Comparison of ENCODE assay signal across 15 cellular contexts in genomic region chr10:22656056-22656455, GRCh38. TPM values are rescaled to one million over a fixed set of nuclear protein-coding genes. Genes with fewer than 3 reads are reported as not detected.
DNase-seq lines count a peak whose midpoint lies in the region; FAIRE-seq and TF ChIP-seq lines count a peak whose summit lies in the region.
"Had no signal": no experiment of that assay in that cellular context is flagged by ENCODE, and none has a peak within 500 bp of the region (broad histone marks: within the 10 kb centered on the region; RNA-seq: fewer than 3 reads in every experiment).

No MANE protein-coding gene starts in this region.

- no peaks in the 10 kb centered on the region for H3K9me3 Mint-ChIP-seq in astrocyte (ENCODE audit: unreplicated experiment)
- H3K9me3 Mint-ChIP-seq: dendritic cell treated with granulocyte-macrophage colony-stimulating factor and Interleukin-4, amounts not matched to agents 40 ng/mL and 50 ng/mL, for 4 days had no signal

- H3K4me1 ChIP-seq in astrocyte (ENCODE audit: insufficient read depth, low read length) (peaks cover 6% of the 10 kb centered on the region), neutrophil (ENCODE audit: control insufficient read depth in 1 of 2, insufficient read depth in 1 of 2, low read depth in 1 of 2, low read length in 1 of 2) (peaks cover 59 to 71% of the 10 kb centered on the region in 2 experiments)

- no peak overlapping the region for H3K27ac Mint-ChIP-seq in astrocyte (ENCODE audit: unreplicated experiment)
- H3K27ac Mint-ChIP-seq: dendritic cell treated with granulocyte-macrophage colony-stimulating factor and Interleukin-4, amounts not matched to agents 40 ng/mL and 50 ng/mL, for 4 days had no signal

- no peaks in the 10 kb centered on the region for H3K27me3 ChIP-seq in astrocyte (ENCODE audit: insufficient read depth, low read length)
- H3K27me3 ChIP-seq in neutrophil: no peaks in the 10 kb centered on the region
- H3K27me3 ChIP-seq in H7 (ENCODE audit: control insufficient read depth, insufficient read depth, low read length): no peaks in the 10 kb centered on the region
- H3K27me3 ChIP-seq: esophagus squamous epithelium, tibial nerve had no signal

- no peak overlapping the region for H3K27ac ChIP-seq in astrocyte (ENCODE audit: low read depth, low read length)
- peak overlapping the region; percentile 42 for H3K27ac ChIP-seq in neutrophil
- H3K27ac ChIP-seq: 22Rv1, esophagus squamous epithelium, tibial nerve had no signal

- H3K9ac ChIP-seq in astrocyte (ENCODE audit: low read length): no peak overlapping the region

- FAIRE-seq in astrocyte (lab: Jason Lieb, UNC): no peak
- FAIRE-seq: D721Med had no signal

- H3K9me3 ChIP-seq in astrocyte (ENCODE audit: insufficient read depth, low read depth, low read length): no peaks in the 10 kb centered on the region
- H3K9me3 ChIP-seq in neutrophil: no peaks in the 10 kb centered on the region
- H3K9me3 ChIP-seq: esophagus squamous epithelium, tibial nerve had no signal

- H2AFZ ChIP-seq in astrocyte (ENCODE audit: low read depth, low read length): no peak overlapping the region

- peak; percentile 28 for DNase-seq in DMS79 treated with DMSO at 0.1 percent for 48 hours (lab: John Stamatoyannopoulos, UW)
- no peak for DNase-seq in DMS79 (lab: John Stamatoyannopoulos, UW)
- no peak for DNase-seq in LNCaP clone FGC (ENCODE audit: low read depth)
- DNase-seq in astrocyte (ENCODE audit: low read depth): no peak
- DNase-seq in G401 (ENCODE audit: low spot score): no peak
- no peak for DNase-seq in H7
- DNase-seq in NCI-H2171 (lab: John Stamatoyannopoulos, UW): no peak
- DNase-seq: aorta, esophagus squamous epithelium, Right ventricle myocardium superior had no signal

- peak overlapping the region; percentile 17 for H3K4me3 ChIP-seq in LNCaP clone FGC (ENCODE audit: low read depth, low read length)
- H3K4me3 ChIP-seq in astrocyte (ENCODE audit: insufficient read depth, low read depth, low read length): no peak overlapping the region
- H3K4me3 ChIP-seq in neutrophil (ENCODE audit: low read depth in 1 of 2, low read length in 1 of 2): no peak overlapping the region
- H3K4me3 ChIP-seq in H7 (ENCODE audit: insufficient read depth, low read depth, low read length): no peak overlapping the region
- H3K4me3 ChIP-seq: esophagus squamous epithelium, tibial nerve had no signal

- H3K4me2 ChIP-seq in astrocyte (ENCODE audit: low read length): no peak overlapping the region

- H3K27me3 Mint-ChIP-seq in astrocyte (ENCODE audit: low read depth, unreplicated experiment): no peaks in the 10 kb centered on the region
- H3K27me3 Mint-ChIP-seq: dendritic cell treated with granulocyte-macrophage colony-stimulating factor and Interleukin-4, amounts not matched to agents 40 ng/mL and 50 ng/mL, for 4 days had no signal

- H3K36me3 Mint-ChIP-seq in astrocyte (ENCODE audit: low read depth, unreplicated experiment): peaks cover 13% of the 10 kb centered on the region

- H4K20me1 ChIP-seq in astrocyte (ENCODE audit: insufficient read depth, low read length): peaks cover 44% of the 10 kb centered on the region

- TF ChIP-seq CTCF in LNCaP clone FGC (IDR thresholded peaks at IDR 0.05; ENCODE audit: control insufficient read depth, extremely low read depth, insufficient read depth) (no peak), astrocyte (IDR thresholded peaks at IDR 0.05; ENCODE audit: insufficient read depth, low read depth, low read length) (no peak), neutrophil (IDR thresholded peaks at IDR 0.05) (no peak)

- H3K4me3 Mint-ChIP-seq in astrocyte (ENCODE audit: unreplicated experiment): peak overlapping the region; percentile 34
- H3K4me3 Mint-ChIP-seq: dendritic cell treated with granulocyte-macrophage colony-stimulating factor and Interleukin-4, amounts not matched to agents 40 ng/mL and 50 ng/mL, for 4 days had no signal

- peaks cover 64% of the 10 kb centered on the region for H3K79me2 ChIP-seq in astrocyte (ENCODE audit: insufficient read depth, low read length)

- peaks cover 26% of the 10 kb centered on the region for H3K4me1 Mint-ChIP-seq in astrocyte (ENCODE audit: low read depth, unreplicated experiment)

- in situ Hi-C loops in G401 (cut with HindIII; ENCODE audit: low sequenced_read_pairs): no loop called here

- H3K36me3 ChIP-seq in astrocyte (ENCODE audit: insufficient read depth, low read length) (no peaks in the 10 kb centered on the region), neutrophil (no peaks in the 10 kb centered on the region), H7 (replicated peaks; ENCODE audit: control insufficient read depth, insufficient read depth, low read length) (no peaks in the 10 kb centered on the region)
- H3K36me3 ChIP-seq: esophagus squamous epithelium, tibial nerve had no signal

RNA-seq across cellular contexts. Expression of gene PIP4K2A, which starts 58.3 kb away (rescaled TPM):
- total RNA-seq in astrocyte: 36.8 and 37.9 TPM in 2 replicates
- 39.2 and 83.4 TPM in 2 replicates for total RNA-seq in G401 (2014; rRNA removed; shearing (Covaris generic))
- 31.7 and 32.2 TPM in 2 replicates for total RNA-seq in H7 (2014; rRNA removed; shearing (Covaris generic))
